Comparison of ENCODE assay signal across 23 cellular contexts in genomic region chr6:168372871-168373270, GRCh38. TPM values are rescaled to one million over a fixed set of nuclear protein-coding genes. Genes with fewer than 3 reads are reported as not detected.
A peak's percentile ranks its signal among the peaks of the same experiment; 100 is the strongest.
DNase-seq lines count a peak whose midpoint lies in the region; ATAC-seq and TF ChIP-seq lines count a peak whose summit lies in the region.
"Had no signal": no experiment of that assay in that cellular context is flagged by ENCODE, and none has a peak within 500 bp of the region (broad histone marks: within the 10 kb centered on the region; RNA-seq: fewer than 3 reads in every experiment).

No MANE protein-coding gene starts in this region.

- DNase-seq in COR-L47 (lab: John Stamatoyannopoulos, UW) (peak; percentile 37), NCI-H1417 (lab: John Stamatoyannopoulos, UW) (peak in 2 of 3 experiments; percentile 80 to 96), NCI-H526 (lab: John Stamatoyannopoulos, UW) (peak; percentile 23 to 57), mesenteric fat pad (ENCODE audit: low spot score) (peak; percentile 33), GM10266 (ENCODE audit: extremely low spot score) (no peak)
- no peak for DNase-seq in CD8-positive, alpha-beta T cell
- DNase-seq in activated naive CD4-positive, alpha-beta T cell treated with anti-CD3 and anti-CD28 coated beads, Interleukin-2, amount 10 ng/mL, durations not matched to agents 7 days and 5 days: no peak
- DNase-seq: activated CD4-positive, alpha-beta memory T cell treated with anti-CD3 and anti-CD28 coated beads, Interleukin-2, amount 10 ng/mL, durations not matched to agents 7 days and 5 days; activated CD4-positive, CD25-positive, alpha-beta regulatory T cell; activated naive CD4-positive, alpha-beta T cell treated with anti-CD3 and anti-CD28 coated beads, Interleukin-2, amount 50 U/mL, for 16 hours; activated T-cell treated with anti-CD3 and anti-CD28 coated beads, Interleukin-2, amount 50 U/mL, for 1 hour; cerebellar nuclear complex; DMS 273 treated with DMSO at 0.1 percent for 48 hours; effector CD4-positive, alpha-beta T cell; GF-D8; hypothalamus; IMR-90; occipital lobe had no signal

- no peaks in the 10 kb centered on the region for H3K4me1 ChIP-seq in CD8-positive, alpha-beta T cell (ENCODE audit: insufficient read depth, low read length)

- H3K9me3 ChIP-seq in CD8-positive, alpha-beta T cell (ENCODE audit: low read length): no peaks in the 10 kb centered on the region
- H3K9me3 ChIP-seq: Peyer's patch had no signal

- H3K36me3 Mint-ChIP-seq in CD8-positive, alpha-beta T cell: no peaks in the 10 kb centered on the region
- H3K36me3 Mint-ChIP-seq in activated naive CD4-positive, alpha-beta T cell treated with anti-CD3 and anti-CD28 coated beads, Interleukin-2, amount 10 ng/mL, durations not matched to agents 7 days and 5 days: no peaks in the 10 kb centered on the region

- H3K36me3 ChIP-seq in CD8-positive, alpha-beta T cell (ENCODE audit: insufficient read depth, low read length): no peaks in the 10 kb centered on the region
- H3K36me3 ChIP-seq: BLaER1 treated with 17β-estradiol and CSF1 and Interleukin-3, amounts not matched to agents 10 nM and 100 nM; Peyer's patch had no signal

- H3K27ac ChIP-seq in CD8-positive, alpha-beta T cell (ENCODE audit: low read depth, low read length): no peak overlapping the region
- H3K27ac ChIP-seq: BLaER1 treated with 17β-estradiol and CSF1 and Interleukin-3, amounts not matched to agents 10 nM and 100 nM; Peyer's patch had no signal

- POLR2A ChIA-PET in CD8-positive, alpha-beta T cell (lab: Charles Lee): no interaction called here

- intact Hi-C loops in CD8-positive, alpha-beta T cell (cut with DNase I, micrococcal nuclease): no loop called here

- H3K27me3 ChIP-seq in CD8-positive, alpha-beta T cell (ENCODE audit: insufficient read depth, low read length): no peaks in the 10 kb centered on the region
- H3K27me3 ChIP-seq: BLaER1 treated with 17β-estradiol and CSF1 and Interleukin-3, amounts not matched to agents 10 nM and 100 nM; Peyer's patch had no signal

- CTCF ChIA-PET in CD8-positive, alpha-beta T cell (lab: Charles Lee): interaction anchor here (0.6 kb wide), 1 partner anchor 513 kb away, joined by 3 read pairs; no protein-coding TSS in a partner anchor
- CTCF ChIA-PET in activated naive CD4-positive, alpha-beta T cell treated with anti-CD3 and anti-CD28 coated beads, Interleukin-2, amount 10 ng/mL, durations not matched to agents 7 days and 5 days (lab: Charles Lee): no interaction called here

- no peaks in the 10 kb centered on the region for H3K9me3 Mint-ChIP-seq in CD8-positive, alpha-beta T cell
- H3K9me3 Mint-ChIP-seq in activated naive CD4-positive, alpha-beta T cell treated with anti-CD3 and anti-CD28 coated beads, Interleukin-2, amount 10 ng/mL, durations not matched to agents 7 days and 5 days: peaks cover 4% of the 10 kb centered on the region

- H3K4me3 Mint-ChIP-seq in CD8-positive, alpha-beta T cell: no peak overlapping the region
- H3K4me3 Mint-ChIP-seq in activated naive CD4-positive, alpha-beta T cell treated with anti-CD3 and anti-CD28 coated beads, Interleukin-2, amount 10 ng/mL, durations not matched to agents 7 days and 5 days: no peak overlapping the region
- H3K4me3 Mint-ChIP-seq: activated CD4-positive, alpha-beta memory T cell treated with anti-CD3 and anti-CD28 coated beads, Interleukin-2, amount 10 ng/mL, durations not matched to agents 7 days and 5 days had no signal

- H3K27me3 Mint-ChIP-seq in CD8-positive, alpha-beta T cell (ENCODE audit: low read depth): no peaks in the 10 kb centered on the region
- H3K27me3 Mint-ChIP-seq in activated naive CD4-positive, alpha-beta T cell treated with anti-CD3 and anti-CD28 coated beads, Interleukin-2, amount 10 ng/mL, durations not matched to agents 7 days and 5 days: peaks cover 4% of the 10 kb centered on the region

- no peaks in the 10 kb centered on the region for H3K4me1 Mint-ChIP-seq in CD8-positive, alpha-beta T cell (ENCODE audit: low read depth)
- H3K4me1 Mint-ChIP-seq in activated naive CD4-positive, alpha-beta T cell treated with anti-CD3 and anti-CD28 coated beads, Interleukin-2, amount 10 ng/mL, durations not matched to agents 7 days and 5 days: peaks cover 3% of the 10 kb centered on the region

- no peak for ATAC-seq in CD8-positive, alpha-beta T cell
- ATAC-seq in HG02798 (IDR thresholded peaks at IDR 0.05; ENCODE audit: poor library complexity, unreplicated experiment): no peak
- ATAC-seq: SK-N-SH treated with all-trans-retinoic acid at 6 μM for 48 hours had no signal

- H3K27ac Mint-ChIP-seq in CD8-positive, alpha-beta T cell: no peak overlapping the region
- no peak overlapping the region for H3K27ac Mint-ChIP-seq in activated naive CD4-positive, alpha-beta T cell treated with anti-CD3 and anti-CD28 coated beads, Interleukin-2, amount 10 ng/mL, durations not matched to agents 7 days and 5 days
- H3K27ac Mint-ChIP-seq: activated CD4-positive, alpha-beta memory T cell treated with anti-CD3 and anti-CD28 coated beads, Interleukin-2, amount 10 ng/mL, durations not matched to agents 7 days and 5 days had no signal

- H3K4me3 ChIP-seq in CD8-positive, alpha-beta T cell (ENCODE audit: low read depth, low read length): no peak overlapping the region
- H3K4me3 ChIP-seq: BLaER1 treated with 17β-estradiol and CSF1 and Interleukin-3, amounts not matched to agents 10 nM and 100 nM; Peyer's patch had no signal

- TF ChIP-seq CTCF in CD8-positive, alpha-beta T cell (IDR thresholded peaks at IDR 0.05): no peak
- TF ChIP-seq CTCF in GM10266 (IDR thresholded peaks at IDR 0.05; ENCODE audit: control insufficient read depth, insufficient read depth, low read depth, missing control alignments): no peak

RNA-seq across cellular contexts. Expression of gene DACT2, which starts 53.3 kb away (rescaled TPM):
- 0.48 TPM for total RNA-seq in mesenteric fat pad
- not detected for total RNA-seq in CD8-positive, alpha-beta T cell
- total RNA-seq: IMR-90, lung microvascular endothelial cell had no signal

Comparison
In these comparisons a context has a peak if more than half of its experiments do, and no peak if none do; other contexts are left out.
1. DNase-seq: peak in COR-L47 (single experiment), NCI-H1417 (2 of 3), NCI-H526 (2 of 2) and mesenteric fat pad (single experiment); none in CD8-positive, alpha-beta T cell (0 of 7), GM10266 (single experiment) and activated naive CD4-positive, alpha-beta T cell treated with anti-CD3 and anti-CD28 coated beads, Interleukin-2, amount 10 ng/mL, durations not matched to agents 7 days and 5 days (single experiment).